In the genomic region with DNA sequence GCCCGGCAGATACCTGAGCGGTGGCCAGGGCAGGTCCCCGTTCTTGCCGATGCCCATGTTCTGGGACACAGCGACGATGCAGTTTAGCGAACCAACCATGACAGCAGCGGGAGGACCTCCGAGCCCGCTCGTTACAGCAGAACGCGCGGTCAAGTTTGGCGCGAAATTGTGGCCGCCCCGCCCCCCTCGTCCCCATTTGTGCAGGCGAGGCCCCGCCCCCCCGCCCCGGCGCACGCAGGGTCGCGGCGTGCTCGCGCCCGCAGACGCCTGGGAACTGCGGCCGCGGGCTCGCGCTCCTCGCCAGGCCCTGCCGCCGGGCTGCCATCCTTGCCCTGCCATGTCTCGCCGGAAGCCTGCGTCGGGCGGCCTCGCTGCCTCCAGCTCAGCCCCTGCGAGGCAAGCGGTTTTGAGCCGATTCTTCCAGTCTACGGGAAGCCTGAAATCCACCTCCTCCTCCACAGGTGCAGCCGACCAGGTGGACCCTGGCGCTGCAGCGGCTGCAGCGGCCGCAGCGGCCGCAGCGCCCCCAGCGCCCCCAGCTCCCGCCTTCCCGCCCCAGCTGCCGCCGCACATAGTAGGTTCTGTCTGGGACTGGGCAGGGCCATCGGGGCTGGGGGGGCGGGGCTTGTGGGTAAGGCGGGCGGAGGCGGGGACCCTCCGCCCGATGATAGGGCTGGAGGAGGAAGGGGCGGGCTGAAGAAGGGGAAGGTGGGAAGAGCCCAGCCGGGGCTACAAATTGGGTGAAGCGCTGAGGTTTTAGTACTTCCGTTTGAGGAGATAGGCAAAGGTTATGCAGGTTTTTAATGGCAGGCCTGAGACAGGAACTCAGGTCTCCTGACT, we compare ENCODE assay signal across 1 cellular context.
TF ChIP-seq lines count a peak whose summit lies in the region.

A gene (minus strand): TSS at position 593 of the 840 bp plus-strand sequence. CDS start 494 bp downstream, at position 99.
A gene (plus strand): TSS at position 262 of the 840 bp plus-strand sequence. CDS start 76 bp downstream, at position 338.

TF ChIP-seq in HepG2, 621 proteins besides CTCF, POLR2A, EP300 and RAD21 (continued from another document and continues in another):
- TF ChIP-seq ZBTB7A (CRISPR knock-in tag; IDR thresholded peaks at IDR 0.05) (no peak), ZNF709 (CRISPR knock-in tag; IDR thresholded peaks at IDR 0.05) (peak; percentile 58; the same call in 1 of the 2 replicates), HOXD1 (CRISPR knock-in tag; IDR thresholded peaks at IDR 0.05) (no peak), ZNF790 (CRISPR knock-in tag; IDR thresholded peaks at IDR 0.05; ENCODE audit: borderline replicate concordance) (peak; percentile 42; the same call in 1 of the 2 replicates), ZNF850 (CRISPR knock-in tag; conservative IDR thresholded peaks at IDR 0.05) (no peak), PCBP1 (IDR thresholded peaks at IDR 0.05; ENCODE audit: borderline replicate concordance, low read depth, low read length) (no peak), SALL1 (CRISPR knock-in tag; IDR thresholded peaks at IDR 0.05) (peak; percentile 18; the same call in 1 of the 2 replicates), GZF1 (CRISPR knock-in tag; IDR thresholded peaks at IDR 0.05) (no peak), AGO1 (IDR thresholded peaks at IDR 0.05; ENCODE audit: low read depth, low read length, poor library complexity, severe bottlenecking) (no peak), ZNF678 (CRISPR knock-in tag; IDR thresholded peaks at IDR 0.05) (no peak), ZNF556 (CRISPR knock-in tag; IDR thresholded peaks at IDR 0.05; ENCODE audit: borderline replicate concordance) (peak; percentile 89; the same call in 1 of the 2 replicates), RXRB (CRISPR knock-in tag; IDR thresholded peaks at IDR 0.05; ENCODE audit: borderline replicate concordance) (peak; percentile 7; the same call in 1 of the 2 replicates), MATR3 (CRISPR knock-in tag; IDR thresholded peaks at IDR 0.05) (no peak), ZNF747 (CRISPR knock-in tag; IDR thresholded peaks at IDR 0.05; ENCODE audit: borderline replicate concordance) (no peak; the same call in 1 of the 2 replicates), SRSF9 (IDR thresholded peaks at IDR 0.05; ENCODE audit: borderline replicate concordance, insufficient read depth, low read depth, low read length, poor library complexity, severe bottlenecking) (no peak), ASH2L (IDR thresholded peaks at IDR 0.05; ENCODE audit: insufficient read length, low read depth, low read length) (peak; percentile 91), ZNF430 (CRISPR knock-in tag; IDR thresholded peaks at IDR 0.05) (peak; percentile 89; the same call in 1 of the 2 replicates), ZNF441 (CRISPR knock-in tag; IDR thresholded peaks at IDR 0.05; ENCODE audit: borderline replicate concordance) (no peak), ZNF230 (CRISPR knock-in tag; IDR thresholded peaks at IDR 0.05) (no peak), ZNF589 (CRISPR knock-in tag; conservative IDR thresholded peaks at IDR 0.05) (no peak), SNRNP70 (IDR thresholded peaks at IDR 0.05; ENCODE audit: low read depth, low read length) (no peak), SALL2 (CRISPR knock-in tag; IDR thresholded peaks at IDR 0.05) (peak; percentile 81)
- TF ChIP-seq, protein P1, sequence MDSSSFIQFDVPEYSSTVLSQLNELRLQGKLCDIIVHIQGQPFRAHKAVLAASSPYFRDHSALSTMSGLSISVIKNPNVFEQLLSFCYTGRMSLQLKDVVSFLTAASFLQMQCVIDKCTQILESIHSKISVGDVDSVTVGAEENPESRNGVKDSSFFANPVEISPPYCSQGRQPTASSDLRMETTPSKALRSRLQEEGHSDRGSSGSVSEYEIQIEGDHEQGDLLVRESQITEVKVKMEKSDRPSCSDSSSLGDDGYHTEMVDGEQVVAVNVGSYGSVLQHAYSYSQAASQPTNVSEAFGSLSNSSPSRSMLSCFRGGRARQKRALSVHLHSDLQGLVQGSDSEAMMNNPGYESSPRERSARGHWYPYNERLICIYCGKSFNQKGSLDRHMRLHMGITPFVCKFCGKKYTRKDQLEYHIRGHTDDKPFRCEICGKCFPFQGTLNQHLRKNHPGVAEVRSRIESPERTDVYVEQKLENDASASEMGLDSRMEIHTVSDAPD (CRISPR knock-in tag; IDR thresholded peaks at IDR 0.05) = no peak
- TF ChIP-seq, protein P2, sequence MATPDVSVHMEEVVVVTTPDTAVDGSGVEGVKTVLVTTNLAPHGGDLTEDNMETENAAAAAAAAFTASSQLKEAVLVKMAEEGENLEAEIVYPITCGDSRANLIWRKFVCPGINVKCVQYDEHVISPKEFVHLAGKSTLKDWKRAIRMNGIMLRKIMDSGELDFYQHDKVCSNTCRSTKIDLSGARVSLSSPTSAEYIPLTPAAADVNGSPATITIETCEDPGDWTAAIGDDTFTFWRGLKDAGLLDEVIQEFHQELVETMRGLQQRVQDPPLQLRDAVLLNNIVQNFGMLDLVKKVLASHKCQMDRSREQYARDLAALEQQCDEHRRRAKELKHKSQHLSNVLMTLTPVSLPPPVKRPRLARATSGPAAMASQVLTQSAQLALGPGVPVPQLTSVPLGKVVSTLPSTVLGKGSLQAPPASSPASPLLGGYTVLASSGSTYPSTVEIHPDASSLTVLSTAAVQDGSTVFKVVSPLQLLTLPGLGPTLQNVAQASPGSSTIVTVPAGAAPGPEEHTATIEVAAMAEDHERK (CRISPR knock-in tag; IDR thresholded peaks at IDR 0.05; ENCODE audit: low read depth) = peak; percentile 73
- TF ChIP-seq, protein P3, sequence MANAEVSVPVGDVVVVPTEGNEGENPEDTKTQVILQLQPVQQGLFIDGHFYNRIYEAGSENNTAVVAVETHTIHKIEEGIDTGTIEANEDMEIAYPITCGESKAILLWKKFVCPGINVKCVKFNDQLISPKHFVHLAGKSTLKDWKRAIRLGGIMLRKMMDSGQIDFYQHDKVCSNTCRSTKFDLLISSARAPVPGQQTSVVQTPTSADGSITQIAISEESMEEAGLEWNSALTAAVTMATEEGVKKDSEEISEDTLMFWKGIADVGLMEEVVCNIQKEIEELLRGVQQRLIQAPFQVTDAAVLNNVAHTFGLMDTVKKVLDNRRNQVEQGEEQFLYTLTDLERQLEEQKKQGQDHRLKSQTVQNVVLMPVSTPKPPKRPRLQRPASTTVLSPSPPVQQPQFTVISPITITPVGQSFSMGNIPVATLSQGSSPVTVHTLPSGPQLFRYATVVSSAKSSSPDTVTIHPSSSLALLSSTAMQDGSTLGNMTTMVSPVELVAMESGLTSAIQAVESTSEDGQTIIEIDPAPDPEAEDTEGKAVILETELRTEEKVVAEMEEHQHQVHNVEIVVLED (CRISPR knock-in tag; IDR thresholded peaks at IDR 0.05; ENCODE audit: borderline replicate concordance) = peak; percentile 89
- TF ChIP-seq, protein P4, sequence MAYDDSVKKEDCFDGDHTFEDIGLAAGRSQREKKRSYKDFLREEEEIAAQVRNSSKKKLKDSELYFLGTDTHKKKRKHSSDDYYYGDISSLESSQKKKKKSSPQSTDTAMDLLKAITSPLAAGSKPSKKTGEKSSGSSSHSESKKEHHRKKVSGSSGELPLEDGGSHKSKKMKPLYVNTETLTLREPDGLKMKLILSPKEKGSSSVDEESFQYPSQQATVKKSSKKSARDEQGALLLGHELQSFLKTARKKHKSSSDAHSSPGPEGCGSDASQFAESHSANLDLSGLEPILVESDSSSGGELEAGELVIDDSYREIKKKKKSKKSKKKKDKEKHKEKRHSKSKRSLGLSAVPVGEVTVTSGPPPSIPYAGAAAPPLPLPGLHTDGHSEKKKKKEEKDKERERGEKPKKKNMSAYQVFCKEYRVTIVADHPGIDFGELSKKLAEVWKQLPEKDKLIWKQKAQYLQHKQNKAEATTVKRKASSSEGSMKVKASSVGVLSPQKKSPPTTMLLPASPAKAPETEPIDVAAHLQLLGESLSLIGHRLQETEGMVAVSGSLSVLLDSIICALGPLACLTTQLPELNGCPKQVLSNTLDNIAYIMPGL (CRISPR knock-in tag; IDR thresholded peaks at IDR 0.05; ENCODE audit: borderline replicate concordance in 1 of 2, low read depth in 1 of 2) = peak; percentile 54 to 77; a peak in 3 of 4 replicates
- TF ChIP-seq, protein P5, sequence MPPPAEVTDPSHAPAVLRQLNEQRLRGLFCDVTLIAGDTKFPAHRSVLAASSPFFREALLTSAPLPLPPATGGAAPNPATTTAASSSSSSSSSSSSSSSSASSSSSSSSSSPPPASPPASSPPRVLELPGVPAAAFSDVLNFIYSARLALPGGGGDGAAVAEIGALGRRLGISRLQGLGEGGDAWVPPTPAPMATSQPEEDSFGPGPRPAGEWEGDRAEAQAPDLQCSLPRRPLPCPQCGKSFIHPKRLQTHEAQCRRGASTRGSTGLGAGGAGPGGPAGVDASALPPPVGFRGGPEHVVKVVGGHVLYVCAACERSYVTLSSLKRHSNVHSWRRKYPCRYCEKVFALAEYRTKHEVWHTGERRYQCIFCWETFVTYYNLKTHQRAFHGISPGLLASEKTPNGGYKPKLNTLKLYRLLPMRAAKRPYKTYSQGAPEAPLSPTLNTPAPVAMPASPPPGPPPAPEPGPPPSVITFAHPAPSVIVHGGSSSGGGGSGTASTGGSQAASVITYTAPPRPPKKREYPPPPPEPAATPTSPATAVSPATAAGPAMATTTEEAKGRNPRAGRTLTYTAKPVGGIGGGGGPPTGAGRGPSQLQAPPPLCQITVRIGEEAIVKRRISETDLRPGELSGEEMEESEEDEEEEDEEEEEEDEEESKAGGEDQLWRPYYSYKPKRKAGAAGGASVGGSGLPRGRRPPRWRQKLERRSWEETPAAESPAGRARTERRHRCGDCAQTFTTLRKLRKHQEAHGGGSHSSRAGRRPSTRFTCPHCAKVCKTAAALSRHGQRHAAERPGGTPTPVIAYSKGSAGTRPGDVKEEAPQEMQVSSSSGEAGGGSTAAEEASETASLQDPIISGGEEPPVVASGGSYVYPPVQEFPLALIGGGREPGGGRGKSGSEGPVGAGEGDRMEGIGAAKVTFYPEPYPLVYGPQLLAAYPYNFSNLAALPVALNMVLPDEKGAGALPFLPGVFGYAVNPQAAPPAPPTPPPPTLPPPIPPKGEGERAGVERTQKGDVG (CRISPR knock-in tag; IDR thresholded peaks at IDR 0.05; ENCODE audit: borderline replicate concordance) = no peak
- TF ChIP-seq, protein P6, sequence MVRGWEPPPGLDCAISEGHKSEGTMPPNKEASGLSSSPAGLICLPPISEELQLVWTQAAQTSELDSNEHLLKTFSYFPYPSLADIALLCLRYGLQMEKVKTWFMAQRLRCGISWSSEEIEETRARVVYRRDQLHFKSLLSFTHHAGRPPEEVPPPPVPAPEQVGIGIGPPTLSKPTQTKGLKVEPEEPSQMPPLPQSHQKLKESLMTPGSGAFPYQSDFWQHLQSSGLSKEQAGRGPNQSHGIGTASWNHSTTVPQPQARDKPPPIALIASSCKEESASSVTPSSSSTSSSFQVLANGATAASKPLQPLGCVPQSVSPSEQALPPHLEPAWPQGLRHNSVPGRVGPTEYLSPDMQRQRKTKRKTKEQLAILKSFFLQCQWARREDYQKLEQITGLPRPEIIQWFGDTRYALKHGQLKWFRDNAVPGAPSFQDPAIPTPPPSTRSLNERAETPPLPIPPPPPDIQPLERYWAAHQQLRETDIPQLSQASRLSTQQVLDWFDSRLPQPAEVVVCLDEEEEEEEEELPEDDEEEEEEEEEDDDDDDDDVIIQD (CRISPR knock-in tag; IDR thresholded peaks at IDR 0.05; ENCODE audit: low read depth) = peak; percentile 26; the same call in 1 of the 2 replicates
- TF ChIP-seq, protein P7, sequence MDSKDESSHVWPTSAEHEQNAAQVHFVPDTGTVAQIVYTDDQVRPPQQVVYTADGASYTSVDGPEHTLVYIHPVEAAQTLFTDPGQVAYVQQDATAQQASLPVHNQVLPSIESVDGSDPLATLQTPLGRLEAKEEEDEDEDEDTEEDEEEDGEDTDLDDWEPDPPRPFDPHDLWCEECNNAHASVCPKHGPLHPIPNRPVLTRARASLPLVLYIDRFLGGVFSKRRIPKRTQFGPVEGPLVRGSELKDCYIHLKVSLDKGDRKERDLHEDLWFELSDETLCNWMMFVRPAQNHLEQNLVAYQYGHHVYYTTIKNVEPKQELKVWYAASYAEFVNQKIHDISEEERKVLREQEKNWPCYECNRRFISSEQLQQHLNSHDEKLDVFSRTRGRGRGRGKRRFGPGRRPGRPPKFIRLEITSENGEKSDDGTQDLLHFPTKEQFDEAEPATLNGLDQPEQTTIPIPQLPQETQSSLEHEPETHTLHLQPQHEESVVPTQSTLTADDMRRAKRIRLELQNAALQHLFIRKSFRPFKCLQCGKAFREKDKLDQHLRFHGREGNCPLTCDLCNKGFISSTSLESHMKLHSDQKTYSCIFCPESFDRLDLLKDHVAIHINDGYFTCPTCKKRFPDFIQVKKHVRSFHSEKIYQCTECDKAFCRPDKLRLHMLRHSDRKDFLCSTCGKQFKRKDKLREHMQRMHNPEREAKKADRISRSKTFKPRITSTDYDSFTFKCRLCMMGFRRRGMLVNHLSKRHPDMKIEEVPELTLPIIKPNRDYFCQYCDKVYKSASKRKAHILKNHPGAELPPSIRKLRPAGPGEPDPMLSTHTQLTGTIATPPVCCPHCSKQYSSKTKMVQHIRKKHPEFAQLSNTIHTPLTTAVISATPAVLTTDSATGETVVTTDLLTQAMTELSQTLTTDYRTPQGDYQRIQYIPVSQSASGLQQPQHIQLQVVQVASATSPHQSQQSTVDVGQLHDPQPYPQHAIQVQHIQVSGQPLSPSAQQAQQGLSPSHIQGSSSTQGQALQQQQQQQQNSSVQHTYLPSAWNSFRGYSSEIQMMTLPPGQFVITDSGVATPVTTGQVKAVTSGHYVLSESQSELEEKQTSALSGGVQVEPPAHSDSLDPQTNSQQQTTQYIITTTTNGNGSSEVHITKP (CRISPR knock-in tag; IDR thresholded peaks at IDR 0.05; ENCODE audit: low read depth) = no peak
- TF ChIP-seq, protein P8, sequence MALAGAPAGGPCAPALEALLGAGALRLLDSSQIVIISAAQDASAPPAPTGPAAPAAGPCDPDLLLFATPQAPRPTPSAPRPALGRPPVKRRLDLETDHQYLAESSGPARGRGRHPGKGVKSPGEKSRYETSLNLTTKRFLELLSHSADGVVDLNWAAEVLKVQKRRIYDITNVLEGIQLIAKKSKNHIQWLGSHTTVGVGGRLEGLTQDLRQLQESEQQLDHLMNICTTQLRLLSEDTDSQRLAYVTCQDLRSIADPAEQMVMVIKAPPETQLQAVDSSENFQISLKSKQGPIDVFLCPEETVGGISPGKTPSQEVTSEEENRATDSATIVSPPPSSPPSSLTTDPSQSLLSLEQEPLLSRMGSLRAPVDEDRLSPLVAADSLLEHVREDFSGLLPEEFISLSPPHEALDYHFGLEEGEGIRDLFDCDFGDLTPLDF (CRISPR knock-in tag; IDR thresholded peaks at IDR 0.05) = peak; percentile 52; the same call in 1 of the 2 replicates
- TF ChIP-seq, protein P9, sequence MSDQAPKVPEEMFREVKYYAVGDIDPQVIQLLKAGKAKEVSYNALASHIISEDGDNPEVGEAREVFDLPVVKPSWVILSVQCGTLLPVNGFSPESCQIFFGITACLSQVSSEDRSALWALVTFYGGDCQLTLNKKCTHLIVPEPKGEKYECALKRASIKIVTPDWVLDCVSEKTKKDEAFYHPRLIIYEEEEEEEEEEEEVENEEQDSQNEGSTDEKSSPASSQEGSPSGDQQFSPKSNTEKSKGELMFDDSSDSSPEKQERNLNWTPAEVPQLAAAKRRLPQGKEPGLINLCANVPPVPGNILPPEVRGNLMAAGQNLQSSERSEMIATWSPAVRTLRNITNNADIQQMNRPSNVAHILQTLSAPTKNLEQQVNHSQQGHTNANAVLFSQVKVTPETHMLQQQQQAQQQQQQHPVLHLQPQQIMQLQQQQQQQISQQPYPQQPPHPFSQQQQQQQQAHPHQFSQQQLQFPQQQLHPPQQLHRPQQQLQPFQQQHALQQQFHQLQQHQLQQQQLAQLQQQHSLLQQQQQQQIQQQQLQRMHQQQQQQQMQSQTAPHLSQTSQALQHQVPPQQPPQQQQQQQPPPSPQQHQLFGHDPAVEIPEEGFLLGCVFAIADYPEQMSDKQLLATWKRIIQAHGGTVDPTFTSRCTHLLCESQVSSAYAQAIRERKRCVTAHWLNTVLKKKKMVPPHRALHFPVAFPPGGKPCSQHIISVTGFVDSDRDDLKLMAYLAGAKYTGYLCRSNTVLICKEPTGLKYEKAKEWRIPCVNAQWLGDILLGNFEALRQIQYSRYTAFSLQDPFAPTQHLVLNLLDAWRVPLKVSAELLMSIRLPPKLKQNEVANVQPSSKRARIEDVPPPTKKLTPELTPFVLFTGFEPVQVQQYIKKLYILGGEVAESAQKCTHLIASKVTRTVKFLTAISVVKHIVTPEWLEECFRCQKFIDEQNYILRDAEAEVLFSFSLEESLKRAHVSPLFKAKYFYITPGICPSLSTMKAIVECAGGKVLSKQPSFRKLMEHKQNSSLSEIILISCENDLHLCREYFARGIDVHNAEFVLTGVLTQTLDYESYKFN (CRISPR knock-in tag; conservative IDR thresholded peaks at IDR 0.05) = no peak
